8 cellular contexts compared by ENCODE assay signal in the genomic region with DNA sequence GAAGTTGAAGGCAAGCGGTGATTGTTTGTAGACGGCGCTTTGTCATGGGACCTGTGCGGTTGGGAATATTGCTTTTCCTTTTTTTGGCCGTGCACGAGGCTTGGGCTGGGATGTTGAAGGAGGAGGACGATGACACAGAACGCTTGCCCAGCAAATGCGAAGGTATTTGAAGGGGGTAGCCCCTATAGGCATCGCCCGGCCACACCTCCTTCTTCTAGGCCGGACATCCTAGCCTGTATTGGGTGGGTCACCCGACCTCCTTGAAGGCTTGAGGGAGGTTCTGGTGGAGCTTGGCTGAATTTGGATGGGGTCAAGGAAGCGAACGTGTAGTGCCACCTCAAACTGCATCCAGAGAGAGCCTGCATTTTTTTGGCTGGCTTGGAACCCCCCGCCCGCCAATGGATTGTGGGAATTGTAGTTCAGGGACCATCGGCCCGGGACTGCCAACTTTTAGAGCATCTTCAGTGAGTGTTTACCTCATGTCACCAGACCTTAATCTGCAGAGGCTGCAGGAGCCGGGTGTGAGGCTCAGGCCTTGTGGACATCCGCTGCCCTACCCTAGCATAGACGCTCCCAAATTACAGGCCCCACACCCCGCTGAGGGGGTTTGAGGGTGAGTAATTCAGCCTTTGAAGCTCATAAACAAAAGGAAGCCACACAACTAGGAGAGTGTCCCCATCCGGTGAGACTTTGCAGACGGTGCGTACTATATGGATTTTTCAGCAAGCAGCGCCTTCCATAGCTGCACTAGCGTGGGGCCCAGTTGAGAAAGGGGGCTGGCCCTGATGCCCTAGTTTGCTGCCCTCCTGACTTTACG. TPM values are rescaled to one million over a fixed set of nuclear protein-coding genes. Genes with fewer than 3 reads are reported as not detected.
DNase-seq lines count a peak whose midpoint lies in the region; ATAC-seq and TF ChIP-seq lines count a peak whose summit lies in the region.

No MANE protein-coding gene starts in this region.

- H3K9me3 Mint-ChIP-seq in natural killer cell treated with Interleukin-12 subunit alpha and Interleukin-12 subunit beta and Interleukin-15 and Interleukin-18, amount 100 ng/mL, for 72 hours, result no peaks in the 10 kb centered on the region

- H3K36me3 ChIP-seq in stomach smooth muscle (ENCODE audit: control insufficient read depth in 2 of 2, insufficient read depth in 2 of 2, low read length in 2 of 2), result peaks cover 2 to 6% of the 10 kb centered on the region in 2 donors

- H3K36me3 Mint-ChIP-seq in natural killer cell treated with Interleukin-12 subunit alpha and Interleukin-12 subunit beta and Interleukin-15 and Interleukin-18, amount 100 ng/mL, for 72 hours, result no peaks in the 10 kb centered on the region

- peak overlapping the region; percentile 99 for H3K27ac Mint-ChIP-seq in natural killer cell treated with Interleukin-12 subunit alpha and Interleukin-12 subunit beta and Interleukin-15 and Interleukin-18, amount 100 ng/mL, for 72 hours

- H3K4me3 ChIP-seq in AG09309 (ENCODE audit: control insufficient read depth, low read depth, low read length), result peak overlapping the region; percentile 98
- H3K4me3 ChIP-seq in fibroblast of pulmonary artery (replicated peaks; ENCODE audit: low read depth, low read length), result peak overlapping the region; percentile 97
- peak overlapping the region; percentile 84 to 97 for H3K4me3 ChIP-seq in stomach smooth muscle (ENCODE audit: low read length in 2 of 2)

- peak overlapping the region; percentile 82 for H3K27ac ChIP-seq in stomach smooth muscle (ENCODE audit: low read length)

- no peaks in the 10 kb centered on the region for H3K9me3 ChIP-seq in stomach smooth muscle (ENCODE audit: control insufficient read depth in 2 of 2, low read length in 2 of 2)

- peaks cover 24% of the 10 kb centered on the region for H3K4me1 ChIP-seq in stomach smooth muscle (ENCODE audit: control insufficient read depth, insufficient read depth, low read length)

- ATAC-seq in GM18519 (IDR thresholded peaks at IDR 0.05; ENCODE audit: low FRiP score, unreplicated experiment), result peak; percentile 23
- ATAC-seq in HG03060 (IDR thresholded peaks at IDR 0.05; ENCODE audit: low read depth, unreplicated experiment), result peak; percentile 23
- peak; percentile 82 to 86 for ATAC-seq in natural killer cell treated with Interleukin-12 subunit alpha and Interleukin-12 subunit beta and Interleukin-15 and Interleukin-18, amount 100 ng/mL, for 72 hours

- TF ChIP-seq CTCF in AG09309 (IDR thresholded peaks at IDR 0.05; ENCODE audit: control insufficient read depth, insufficient read depth, low read depth, low read length, missing control alignments) (no peak), fibroblast of pulmonary artery (IDR thresholded peaks at IDR 0.05; ENCODE audit: low read length, missing control alignments) (no peak)

- no peaks in the 10 kb centered on the region for H3K27me3 ChIP-seq in stomach smooth muscle (ENCODE audit: control insufficient read depth in 1 of 2, insufficient read depth in 2 of 2, low read length in 2 of 2)

- H3K4me1 Mint-ChIP-seq in natural killer cell treated with Interleukin-12 subunit alpha and Interleukin-12 subunit beta and Interleukin-15 and Interleukin-18, amount 100 ng/mL, for 72 hours (ENCODE audit: low read depth in 2 of 2), result peaks cover 28 to 34% of the 10 kb centered on the region in 2 donors

- peak overlapping the region; percentile 75 to 80 for H3K9ac ChIP-seq in stomach smooth muscle (ENCODE audit: low read length in 2 of 2)

- peak overlapping the region; percentile 95 for H3K4me3 Mint-ChIP-seq in natural killer cell treated with Interleukin-12 subunit alpha and Interleukin-12 subunit beta and Interleukin-15 and Interleukin-18, amount 100 ng/mL, for 72 hours

- no peaks in the 10 kb centered on the region for H3K27me3 Mint-ChIP-seq in natural killer cell treated with Interleukin-12 subunit alpha and Interleukin-12 subunit beta and Interleukin-15 and Interleukin-18, amount 100 ng/mL, for 72 hours

- DNase-seq in AG09309 (ENCODE audit: low read depth) (no peak), NOMO-1 treated with DMSO at 0.1 percent for 48 hours (lab: John Stamatoyannopoulos, UW; ENCODE audit: unreplicated experiment) (peak; percentile 76), fibroblast of pulmonary artery (ENCODE audit: low read depth) (peak; percentile 61)
- DNase-seq in activated T-helper 1 cell treated with anti-CD3 and anti-CD28 coated beads, Interleukin-2, amount 50 U/mL, for 16 hours (ENCODE audit: low read depth in 1 of 2, low spot score in 1 of 2), result peak; percentile 34 to 52
- DNase-seq in natural killer cell treated with Interleukin-12 subunit alpha and Interleukin-12 subunit beta and Interleukin-15 and Interleukin-18, amount 100 ng/mL, for 72 hours (ENCODE audit: low spot score), result peak; percentile 67

RNA-seq across cellular contexts. Expression of a gene that starts 0.5 kb away (rescaled TPM):
- 10 to 100 TPM; 17.5 to 19.1 TPM for total RNA-seq in natural killer cell treated with Interleukin-12 subunit alpha and Interleukin-12 subunit beta and Interleukin-15 and Interleukin-18, amount 100 ng/mL, for 72 hours

RNA-seq across cellular contexts. Expression of a gene that starts 0.8 kb away (rescaled TPM):
- total RNA-seq in natural killer cell treated with Interleukin-12 subunit alpha and Interleukin-12 subunit beta and Interleukin-15 and Interleukin-18, amount 100 ng/mL, for 72 hours, result 10 to 100 TPM; 46.3 to 69.1 TPM

RNA-seq across cellular contexts. Expression of a gene that starts 6.9 kb away (rescaled TPM):
- 1 to 10 TPM; 3.4 to 6.5 TPM for total RNA-seq in natural killer cell treated with Interleukin-12 subunit alpha and Interleukin-12 subunit beta and Interleukin-15 and Interleukin-18, amount 100 ng/mL, for 72 hours

RNA-seq across cellular contexts. Expression of a gene that starts 18.5 kb away (rescaled TPM):
- total RNA-seq in natural killer cell treated with Interleukin-12 subunit alpha and Interleukin-12 subunit beta and Interleukin-15 and Interleukin-18, amount 100 ng/mL, for 72 hours, result 10 to 100 TPM in 1 of 2 donors, 1 to 10 TPM in 1; 8.9 to 16.9 TPM

RNA-seq across cellular contexts. Expression of a gene that starts 18.7 kb away (rescaled TPM):
- total RNA-seq in natural killer cell treated with Interleukin-12 subunit alpha and Interleukin-12 subunit beta and Interleukin-15 and Interleukin-18, amount 100 ng/mL, for 72 hours, result 100 to 1,000 TPM; 248 to 526 TPM

Comparison
In these comparisons a context has a peak if more than half of its experiments do, and no peak if none do; other contexts are left out.
1. ATAC-seq: peak in every context shown above with its lines; median percentile 84 in natural killer cell treated with Interleukin-12 subunit alpha and Interleukin-12 subunit beta and Interleukin-15 and Interleukin-18, amount 100 ng/mL, for 72 hours; 23 in GM18519; 23 in HG03060.